1 cellular context compared by ENCODE assay signal in the genomic region with DNA sequence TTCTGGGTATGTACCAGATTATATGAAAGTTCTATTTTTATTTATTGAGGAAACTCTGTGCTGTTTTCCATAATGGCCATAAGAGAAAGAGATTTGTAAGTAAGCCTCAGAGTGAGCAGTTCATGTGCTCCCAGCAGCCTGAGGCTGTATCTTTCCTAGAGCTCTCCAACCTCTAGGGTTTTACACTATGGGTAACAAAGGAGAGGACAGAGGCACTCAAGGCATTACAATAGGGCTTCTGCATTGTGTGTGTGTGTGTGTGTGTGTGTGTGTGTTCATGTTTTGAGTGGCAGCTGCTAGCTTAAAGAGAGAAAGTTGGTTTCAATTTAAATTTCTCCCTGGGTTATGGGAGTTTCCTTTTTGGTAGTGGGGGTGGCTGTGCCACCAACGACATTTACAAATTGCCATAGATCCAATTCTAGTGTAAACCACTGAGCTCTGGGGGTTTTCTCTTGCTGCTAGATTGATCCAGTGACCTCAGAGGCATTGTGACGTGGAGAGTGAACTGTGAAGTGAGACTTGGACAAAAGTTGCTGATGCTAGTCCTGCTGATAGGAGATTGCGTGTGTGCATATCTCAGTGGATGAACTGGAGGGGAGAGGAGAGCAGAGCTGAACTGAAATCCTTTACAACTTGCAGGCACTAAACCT.
TF ChIP-seq lines count a peak whose summit lies in the region.

No MANE protein-coding gene starts in this region.

TF ChIP-seq in WTC11, 78 proteins besides CTCF, POLR2A, EP300 and RAD21 (continued from another document):
- no peak for TF ChIP-seq AFF4 (CRISPR knock-in tag; IDR thresholded peaks at IDR 0.05; ENCODE audit: borderline replicate concordance)
- TF ChIP-seq ZNF219 (CRISPR knock-in tag; IDR thresholded peaks at IDR 0.05; ENCODE audit: borderline replicate concordance) = no peak
- TF ChIP-seq ZNF671 (CRISPR knock-in tag; IDR thresholded peaks at IDR 0.05) = no peak
- TF ChIP-seq TP53 (CRISPR knock-in tag; IDR thresholded peaks at IDR 0.05) = no peak
- TF ChIP-seq MLX (CRISPR knock-in tag; IDR thresholded peaks at IDR 0.05) = no peak
- no peak for TF ChIP-seq JAZF1 (CRISPR knock-in tag; IDR thresholded peaks at IDR 0.05)
- TF ChIP-seq, protein P1, sequence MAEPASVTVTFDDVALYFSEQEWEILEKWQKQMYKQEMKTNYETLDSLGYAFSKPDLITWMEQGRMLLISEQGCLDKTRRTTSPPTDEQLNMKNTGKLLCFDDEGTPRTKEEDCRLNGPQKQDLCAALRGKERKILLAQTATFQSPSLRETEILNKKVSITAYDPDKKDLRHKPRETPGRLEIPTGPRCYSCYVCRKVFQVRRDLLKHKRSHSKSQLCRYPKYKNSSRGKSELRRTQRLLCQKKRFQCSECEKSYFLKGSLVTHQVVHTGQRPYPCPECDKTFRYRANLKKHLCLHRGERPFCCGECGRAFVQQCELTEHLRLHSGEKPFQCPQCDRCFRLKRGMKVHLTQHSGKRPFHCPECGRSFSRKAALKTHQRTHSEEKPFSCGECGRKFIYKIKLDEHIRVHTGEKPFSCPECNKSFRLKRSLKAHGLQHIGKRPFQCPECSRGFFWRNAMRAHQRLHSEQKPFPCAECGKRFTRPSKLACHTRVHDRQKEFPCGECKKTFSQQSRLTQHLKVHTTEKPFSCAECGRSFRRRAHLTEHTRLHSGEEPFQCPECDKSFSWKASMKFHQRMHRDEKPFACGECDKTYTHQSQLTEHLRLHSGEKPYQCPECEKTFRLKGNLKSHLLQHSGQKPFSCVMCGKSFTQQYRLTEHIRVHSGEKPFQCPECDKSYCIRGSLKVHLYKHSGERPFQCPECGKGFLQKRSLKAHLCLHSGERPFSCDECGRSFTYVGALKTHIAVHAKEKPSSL (CRISPR knock-in tag; conservative IDR thresholded peaks at IDR 0.05) = no peak
- TF ChIP-seq FOXK1 (CRISPR knock-in tag; IDR thresholded peaks at IDR 0.05) = no peak; the same call in 1 of the 2 replicates
- TF ChIP-seq, protein P2, sequence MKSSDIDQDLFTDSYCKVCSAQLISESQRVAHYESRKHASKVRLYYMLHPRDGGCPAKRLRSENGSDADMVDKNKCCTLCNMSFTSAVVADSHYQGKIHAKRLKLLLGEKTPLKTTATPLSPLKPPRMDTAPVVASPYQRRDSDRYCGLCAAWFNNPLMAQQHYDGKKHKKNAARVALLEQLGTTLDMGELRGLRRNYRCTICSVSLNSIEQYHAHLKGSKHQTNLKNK (CRISPR knock-in tag; IDR thresholded peaks at IDR 0.05) = no peak
TF ChIP-seq in WTC11: peak in this region for 0.
